ENCODE assay signal across 8 cellular contexts in genomic region chr3:113946831-113947230, GRCh38. TPM values are rescaled to one million over a fixed set of nuclear protein-coding genes. Genes with fewer than 3 reads are reported as not detected.
DNase-seq lines count a peak whose midpoint lies in the region; ATAC-seq, FAIRE-seq and TF ChIP-seq lines count a peak whose summit lies in the region.

No MANE protein-coding gene starts in this region.

- POLR2A ChIA-PET in CD4-positive, alpha-beta T cell (lab: Charles Lee): no interaction called here
- POLR2A ChIA-PET in H1 (lab: Charles Lee; ENCODE audit: partially characterized antibody): no interaction called here

- CTCF ChIA-PET in CD4-positive, alpha-beta T cell (lab: Charles Lee): interaction anchor here (1.2 kb wide), 1 partner anchor 34 kb away, joined by 3 read pairs; no protein-coding TSS in a partner anchor
- CTCF ChIA-PET in H1 (lab: Charles Lee; ENCODE audit: partially characterized antibody): no interaction called here

- no peak overlapping the region for H3K23ac ChIP-seq in H1 (ENCODE audit: insufficient read length)

- no peaks in the 10 kb centered on the region for H3K9me2 ChIP-seq in OCI-LY1 (ENCODE audit: low read depth, low read length)

- no peak overlapping the region for H2BK120ac ChIP-seq in H1 (replicated peaks; ENCODE audit: low read depth, low read length)

- H3K79me2 ChIP-seq in OCI-LY1 (ENCODE audit: insufficient read depth, low read length) (no peaks in the 10 kb centered on the region), H1 (ENCODE audit: control insufficient read depth in 1 of 2, insufficient read depth in 2 of 2, low read length in 2 of 2) (no peaks in the 10 kb centered on the region)

- H3K36me3 Mint-ChIP-seq in CD4-positive, alpha-beta T cell (ENCODE audit: low read depth): no peaks in the 10 kb centered on the region

- no peak overlapping the region for H4K8ac ChIP-seq in H1 (ENCODE audit: extremely low read depth, insufficient read depth, low read length)

- H3K27ac ChIP-seq in CD4-positive, alpha-beta T cell (ENCODE audit: low read depth, low read length): no peak overlapping the region
- H3K27ac ChIP-seq in OCI-LY1 (ENCODE audit: low read depth, low read length, poor library complexity, severe bottlenecking) (peak overlapping the region; percentile 55), H1 (ENCODE audit: low read depth, low read length) (no peak overlapping the region)

- H3K4me2 ChIP-seq in OCI-LY1 (ENCODE audit: low read length) (peak overlapping the region; percentile 78), H1 (ENCODE audit: insufficient read depth in 1 of 2, low read depth in 2 of 2, low read length in 2 of 2) (peak overlapping the region; percentile 81 to 90)

- H3K27me3 ChIP-seq in CD4-positive, alpha-beta T cell (ENCODE audit: control insufficient read depth, insufficient read depth, low read length): no peaks in the 10 kb centered on the region
- H3K27me3 ChIP-seq in OCI-LY1 (ENCODE audit: insufficient read depth, low read length) (no peaks in the 10 kb centered on the region), H1 (replicated peaks in 1 of 4; ENCODE audit: control insufficient read depth in 3 of 4, extremely low read depth in 1 of 4, insufficient read depth in 3 of 4, low read length in 3 of 4) (0 out of 7 replicates have a peak, but pooled peaks cover 0 to 3% (median 1%) of the 10 kb centered on the region in 4 experiments), neuron (ENCODE audit: insufficient read depth, low read length) (no peaks in the 10 kb centered on the region)

- no peak for FAIRE-seq in H1 (lab: Jason Lieb, UNC)

- peak overlapping the region; percentile 72 for H3K4me3 ChIP-seq in OCI-LY1 (ENCODE audit: low read depth, low read length, poor library complexity, severe bottlenecking)
- H3K4me3 ChIP-seq in H1 (ENCODE audit: extremely low read depth in 1 of 4, insufficient read depth in 2 of 4, low read depth in 3 of 4, low read length in 4 of 4): peak overlapping the region; percentile 52 to 78 (median 68)
- H3K4me3 ChIP-seq in neuron (ENCODE audit: low read length): peak overlapping the region; percentile 66

- H3F3A ChIP-seq in OCI-LY1 (ENCODE audit: insufficient read depth, low read length): no peaks in the 10 kb centered on the region

- peaks cover 21% of the 10 kb centered on the region for H3K36me3 ChIP-seq in OCI-LY1 (ENCODE audit: insufficient read depth, low read length)
- no peaks in the 10 kb centered on the region for H3K36me3 ChIP-seq in H1 (ENCODE audit: control insufficient read depth in 2 of 4, insufficient read depth in 4 of 4, low read length in 3 of 4)
- H3K36me3 ChIP-seq in neuron (ENCODE audit: insufficient read depth, low read length): no peaks in the 10 kb centered on the region

- no peak for TF ChIP-seq POLR2A in H1 (IDR thresholded peaks at IDR 0.05; ENCODE audit: control extremely low read depth in 1 of 2, low read depth in 2 of 2, low read length in 2 of 2)

- intact Hi-C loops in CD4-positive, alpha-beta T cell (cut with DNase I, micrococcal nuclease): loop anchor here (5.0 to 10.0 kb wide), 3 partner anchors 110 to 452 kb away; partner anchors contain the start of genes ATP6V1A (in 1 of the 2), CCDC191 (in 1 of the 2), NAA50 (in 1 of the 2) and QTRT2 (in 1 of the 2)

- no peak for TF ChIP-seq CTCF in CD4-positive, alpha-beta T cell (IDR thresholded peaks at IDR 0.05)
- TF ChIP-seq CTCF in OCI-LY1 (IDR thresholded peaks at IDR 0.05; ENCODE audit: low read length) (no peak), H1 (IDR thresholded peaks at IDR 0.05; ENCODE audit: control extremely low read depth in 1 of 3, insufficient read depth in 1 of 3, low read depth in 1 of 3, low read length in 3 of 3) (no peak)

- H2BK5ac ChIP-seq in H1 (ENCODE audit: low read depth, low read length): no peak overlapping the region

- no peak overlapping the region for H3K56ac ChIP-seq in H1 (replicated peaks; ENCODE audit: insufficient read length, low read depth, low read length)

- H3K4me1 ChIP-seq in OCI-LY1 (ENCODE audit: insufficient read depth, low read length, severe bottlenecking): peaks cover 30% of the 10 kb centered on the region
- peaks cover 0 to 4% (median 0%) of the 10 kb centered on the region in 4 experiments; a peak in 3 of 7 replicates for H3K4me1 ChIP-seq in H1 (replicated peaks in 1 of 4; ENCODE audit: control insufficient read depth in 3 of 4, insufficient read depth in 4 of 4, low read length in 3 of 4)
- H3K4me1 ChIP-seq in neuron (ENCODE audit: insufficient read depth, low read length): peaks cover 10% of the 10 kb centered on the region

- TF ChIP-seq RAD21 in H1 (IDR thresholded peaks at IDR 0.05 in 1 of 2, conservative IDR thresholded peaks at IDR 0.05 in 1 of 2; ENCODE audit: low read depth in 2 of 2, low read length in 2 of 2): no peak

- H2BK15ac ChIP-seq in H1 (ENCODE audit: low read length): no peak overlapping the region

- no peak overlapping the region for H4K5ac ChIP-seq in H1 (ENCODE audit: insufficient read length, low read depth, low read length)

- DNase-seq in CD4-positive, alpha-beta T cell: no peak
- DNase-seq in H1 (ENCODE audit: low read depth in 1 of 2, low spot score in 2 of 2) (no peak), middle frontal gyrus (ENCODE audit: extremely low spot score, low spot score) (no peak), activated gamma-delta T cell treated with Interleukin-2 at 50 U/mL for 16 hours (no peak), H4 (ENCODE audit: low spot score) (no peak)

- no peak overlapping the region for H3K4ac ChIP-seq in H1 (replicated peaks; ENCODE audit: insufficient read length, low read depth, low read length)

- H2AFZ ChIP-seq in OCI-LY1 (ENCODE audit: low read length): peak overlapping the region; percentile 89
- peak overlapping the region; percentile 49; the same call in 1 of the 2 replicates for H2AFZ ChIP-seq in H1 (ENCODE audit: low read length)
- peak overlapping the region; percentile 97 for H2AFZ ChIP-seq in neuron (ENCODE audit: low read depth, low read length)

- WGBS in H1 (ENCODE audit: extremely low coverage in 1 of 2, insufficient coverage in 1 of 2, insufficient read length in 1 of 2, insufficient replicate concordance in 2 of 2, low coverage in 1 of 2, low lambda C conversion rate in 2 of 2, missing lambda C conversion rate in 1 of 2), 2 experiments: 59% methylated on average over 7 of the region's 7 CpGs; no CpG with 5 or more reads in 1 of the 2 experiments

- H3K27ac Mint-ChIP-seq in CD4-positive, alpha-beta T cell: peak overlapping the region; percentile 18

- peaks cover 18% of the 10 kb centered on the region for H3K4me1 Mint-ChIP-seq in CD4-positive, alpha-beta T cell (ENCODE audit: low read depth)

- TF ChIP-seq EP300 in H1 (IDR thresholded peaks at IDR 0.05; ENCODE audit: borderline replicate concordance in 1 of 2, low read depth in 2 of 2, low read length in 2 of 2): no peak

- H2BK20ac ChIP-seq in H1 (ENCODE audit: low read length): no peak overlapping the region

- no peak overlapping the region for H2BK12ac ChIP-seq in H1 (ENCODE audit: low read depth, low read length)

- H4K20me1 ChIP-seq in OCI-LY1 (ENCODE audit: insufficient read depth, low read length) (no peaks in the 10 kb centered on the region), H1 (replicated peaks in 1 of 2; ENCODE audit: control insufficient read depth in 1 of 2, insufficient read depth in 2 of 2, low read length in 2 of 2) (no peaks in the 10 kb centered on the region)

- no peak for ATAC-seq in CD4-positive, alpha-beta T cell (ENCODE audit: poor library complexity)
- no peak for ATAC-seq in HG02852 (IDR thresholded peaks at IDR 0.05; ENCODE audit: unreplicated experiment)

- H2AK5ac ChIP-seq in H1 (ENCODE audit: low read depth, low read length): no peak overlapping the region

- peaks cover 5% of the 10 kb centered on the region; the same call in 1 of the 2 replicates for H3K23me2 ChIP-seq in H1 (ENCODE audit: low read depth, low read length)

- no peak overlapping the region for H4K91ac ChIP-seq in H1 (replicated peaks; ENCODE audit: insufficient read length, low read length)

- H3K9ac ChIP-seq in OCI-LY1 (ENCODE audit: low read length) (peak overlapping the region; percentile 66), H1 (replicated peaks in 1 of 4; ENCODE audit: extremely low read depth in 1 of 4, low read depth in 3 of 4, low read length in 3 of 4) (no peak overlapping the region)

- no peak overlapping the region for H3K14ac ChIP-seq in H1 (ENCODE audit: insufficient read length)

- peak overlapping the region; percentile 91 for H3K4me3 Mint-ChIP-seq in CD4-positive, alpha-beta T cell

- H3K9me3 ChIP-seq in CD4-positive, alpha-beta T cell (ENCODE audit: control insufficient read depth, low read length): no peaks in the 10 kb centered on the region
- H3K9me3 ChIP-seq in OCI-LY1 (ENCODE audit: low read length) (no peaks in the 10 kb centered on the region), H1 (ENCODE audit: insufficient read depth in 2 of 2, low read depth in 1 of 2, low read length in 1 of 2) (no peaks in the 10 kb centered on the region), neuron (ENCODE audit: low read length) (no peaks in the 10 kb centered on the region)

- H3K27me3 Mint-ChIP-seq in CD4-positive, alpha-beta T cell: peaks cover 13% of the 10 kb centered on the region

- no peaks in the 10 kb centered on the region for H3K79me1 ChIP-seq in H1 (ENCODE audit: low read depth, low read length)

- H3K18ac ChIP-seq in H1 (ENCODE audit: extremely low read depth, low read length): no peak overlapping the region

- H3K9me3 Mint-ChIP-seq in CD4-positive, alpha-beta T cell: no peaks in the 10 kb centered on the region

TF ChIP-seq in H1, 55 proteins besides CTCF, POLR2A, EP300 and RAD21 (continues in another document):
- TF ChIP-seq CHD1 (IDR thresholded peaks at IDR 0.05; ENCODE audit: low read depth, low read length) (no peak), BACH1 (IDR thresholded peaks at IDR 0.05; ENCODE audit: low read length) (no peak), KDM1A (IDR thresholded peaks at IDR 0.05; ENCODE audit: borderline replicate concordance, low read length) (no peak), SIX5 (IDR thresholded peaks at IDR 0.05; ENCODE audit: low read depth, low read length) (no peak), SRF (IDR thresholded peaks at IDR 0.05; ENCODE audit: low read depth, low read length) (no peak), RFX5 (IDR thresholded peaks at IDR 0.05; ENCODE audit: borderline replicate concordance, low read depth, low read length) (no peak), TAF7 (optimal IDR thresholded peaks at IDR 0.05; ENCODE audit: borderline replicate concordance, low read depth, low read length) (no peak)

RNA-seq across cellular contexts. Expression of gene ZDHHC23, which starts 1.0 kb away (rescaled TPM):
- total RNA-seq in CD4-positive, alpha-beta T cell: 1 to 10 TPM; 3.2 TPM
- total RNA-seq in H1 (2021; fragmentation: NEBNext Ultra II Directional; extraction: Animal tissue kit (Norgen Biotek cat#: 25700)): 14.1 and 15.7 TPM in 2 replicates
- polyA plus RNA-seq in H1 (2011; rRNA removed): 5.2 and 6.2 TPM in 2 replicates
- polyA plus RNA-seq in H1 (2011; cell fraction: cytosol; rRNA removed): 8.0 TPM
- polyA plus RNA-seq in H1 (2011; cell fraction: nucleus; rRNA removed): 11.8 TPM
- 6.8 to 10.3 TPM (median 8.4 TPM) in 4 replicates for polyA plus RNA-seq in H1 (2012, experiment 1 of 2)
- 0.79 TPM for polyA plus RNA-seq in H1 (2012, experiment 2 of 2)
- polyA plus RNA-seq in H1 (2013, experiment 1 of 2): 8.4 TPM
- polyA plus RNA-seq in H1 (2013, experiment 2 of 2): 8.8 TPM
- 18.3 and 19.9 TPM in 2 replicates for polyA minus RNA-seq in H1 (2011; rRNA and poly(A)+ RNA removed)
- polyA minus RNA-seq in H1 (2011; cell fraction: cytosol; rRNA and poly(A)+ RNA removed): 6.0 TPM
- 17.8 TPM for polyA minus RNA-seq in H1 (2011; cell fraction: nucleus; rRNA and poly(A)+ RNA removed)
- total RNA-seq in H4 (2014; rRNA removed; shearing (Covaris generic)): 3.9 and 5.1 TPM in 2 replicates
